ENCODE assay signal across 31 cellular contexts in genomic region chr7:80550005-80550404, GRCh38. TPM values are rescaled to one million over a fixed set of nuclear protein-coding genes. Genes with fewer than 3 reads are reported as not detected.
"Had no signal": no experiment of that assay in that cellular context is flagged by ENCODE, and none has a peak within 500 bp of the region (broad histone marks: within the 10 kb centered on the region; RNA-seq: fewer than 3 reads in every experiment).

No MANE protein-coding gene starts in this region.

- H3K4me1 ChIP-seq: neural progenitor cell, prostate gland, transverse colon, uterus had no signal

- H3K4me3 ChIP-seq: esophagus squamous epithelium, neural progenitor cell, prostate gland, right atrium auricular region, sigmoid colon, suprapubic skin, transverse colon, upper lobe of right lung, uterus had no signal

- H3K27me3 ChIP-seq: esophagus squamous epithelium, neural progenitor cell, right atrium auricular region, sigmoid colon, suprapubic skin, transverse colon, upper lobe of right lung, uterus had no signal

- H3K4me2 ChIP-seq: neural progenitor cell had no signal

- FAIRE-seq: endometrium, frontal cortex, kidney had no signal

- H3K36me3 ChIP-seq: esophagus squamous epithelium, neural progenitor cell, prostate gland, right atrium auricular region, sigmoid colon, suprapubic skin, transverse colon, upper lobe of right lung, uterus had no signal

- H3K27ac ChIP-seq: esophagus squamous epithelium, neural progenitor cell, prostate gland, sigmoid colon, upper lobe of right lung had no signal

- H3K9ac ChIP-seq: neural progenitor cell had no signal

- ATAC-seq: effector memory CD8-positive, alpha-beta T cell; left colon; naive thymus-derived CD4-positive, alpha-beta T cell; stimulated activated naive B cell treated with anti-CD40 and anti-IgM and Interleukin-4, amounts not matched to agents 10 μg/mL and 1 μg/mL and 100 μg/mL, for 72 hours; upper lobe of right lung had no signal

- H3K9me3 ChIP-seq: prostate gland, suprapubic skin, transverse colon, upper lobe of right lung, uterus had no signal

- DNase-seq: cortex of kidney; effector memory CD8-positive, alpha-beta T cell; erythroblast; esophagus squamous epithelium; head of caudate nucleus; hypothalamus; kidney; left colon; mesendoderm; midbrain; naive thymus-derived CD4-positive, alpha-beta T cell; sigmoid colon; stimulated activated CD4-positive, alpha-beta T cell treated with anti-CD3 and anti-CD28 coated beads, Interleukin-15, amount 100 ng/mL, for 24 hours; stimulated activated CD4-positive, alpha-beta T cell treated with anti-CD3 and anti-CD28 coated beads, Interleukin-2, amount 100 ng/mL, for 48 hours; stimulated activated naive B cell treated with anti-CD40 and anti-IgM and Interleukin-4, amounts not matched to agents 10 μg/mL and 1 μg/mL and 100 μg/mL, for 72 hours; transverse colon; upper lobe of right lung; uterus had no signal

RNA-seq across cellular contexts. Expression of gene GNAT3, which starts 38.1 kb away (rescaled TPM):
- total RNA-seq: cardiac septum; dermis microvascular lymphatic vessel endothelial cell; esophagus squamous epithelium; frontal cortex; glomerular endothelial cell; kidney; left colon; liver; lung microvascular endothelial cell; naive thymus-derived CD4-positive, alpha-beta T cell; osteoblast; prostate gland; right atrium auricular region; sigmoid colon; skeletal muscle tissue; suprapubic skin; transverse colon; upper lobe of right lung; uterus had no signal
- polyA plus RNA-seq: liver; naive thymus-derived CD4-positive, alpha-beta T cell; sigmoid colon had no signal
